In the genomic region with DNA sequence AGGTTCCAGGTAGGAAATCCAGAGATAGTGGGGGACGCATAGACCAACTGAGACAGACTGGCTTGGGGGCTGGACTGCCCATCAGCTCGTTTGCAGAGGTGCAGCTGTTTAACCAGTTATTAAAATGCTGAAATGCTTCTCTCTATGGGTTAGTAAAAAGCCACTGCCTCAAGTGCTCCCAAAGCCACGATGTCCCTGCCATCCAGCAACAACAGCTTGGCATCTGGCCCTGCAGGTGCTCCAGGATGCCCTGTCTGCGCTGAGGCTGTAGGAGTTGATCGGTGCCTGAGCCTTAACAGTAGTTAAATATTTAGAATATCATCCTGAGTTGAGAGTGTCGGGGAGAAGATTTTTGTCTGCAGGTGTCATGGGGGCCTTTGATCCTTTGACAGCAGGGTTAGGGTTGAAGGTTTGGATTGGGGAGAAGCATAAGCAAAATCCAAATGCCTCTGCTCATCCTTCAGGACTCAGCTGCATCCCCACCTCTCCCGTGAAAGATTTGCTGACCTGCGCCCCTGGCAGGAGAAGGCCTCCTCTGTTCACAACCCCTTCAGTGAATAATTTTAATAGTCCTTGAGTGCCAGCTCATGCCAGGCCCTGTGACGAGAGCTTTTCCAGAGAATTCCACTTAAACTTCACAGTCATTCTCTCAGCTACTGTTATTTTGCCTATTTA, we compare ENCODE assay signal across 15 cellular contexts.
"Had no signal": no experiment of that assay in that cellular context is flagged by ENCODE, and none has a peak within 500 bp of the region (broad histone marks: within the 10 kb centered on the region; RNA-seq: fewer than 3 reads in every experiment).

No MANE protein-coding gene starts in this region.

- H3K27me3 ChIP-seq: neural progenitor cell, ovary had no signal

- H3K9me3 ChIP-seq: ovary had no signal

- H3K4me3 Mint-ChIP-seq: activated CD4-positive, alpha-beta memory T cell treated with anti-CD3 and anti-CD28 coated beads for 36 hours; activated CD4-positive, alpha-beta T cell treated with anti-CD3 and anti-CD28 coated beads for 36 hours; activated T-cell treated with anti-CD3 and anti-CD28 coated beads, Interleukin-2, amount 50 U/mL, for 4 hours; neural progenitor cell; stimulated activated naive CD8-positive, alpha-beta T cell treated with anti-CD3 and anti-CD28 coated beads, Interleukin-15, Interleukin-2, amounts not matched to agents 100 ng/mL and 50 ng/mL, for 24 hours had no signal

- H3K4me1 Mint-ChIP-seq: activated CD4-positive, alpha-beta T cell treated with anti-CD3 and anti-CD28 coated beads for 36 hours had no signal

- H3K36me3 ChIP-seq: neural progenitor cell, ovary, WERI-Rb-1 had no signal

- H3K27ac Mint-ChIP-seq: activated CD4-positive, alpha-beta memory T cell treated with anti-CD3 and anti-CD28 coated beads for 36 hours; activated CD4-positive, alpha-beta T cell treated with anti-CD3 and anti-CD28 coated beads for 36 hours; activated naive CD4-positive, alpha-beta T cell treated with anti-CD3 and anti-CD28 coated beads, Interleukin-2, amount 50 U/mL, for 72 hours had no signal

- H3K9me3 Mint-ChIP-seq: activated CD4-positive, alpha-beta memory T cell treated with anti-CD3 and anti-CD28 coated beads for 36 hours; activated naive CD4-positive, alpha-beta T cell treated with anti-CD3 and anti-CD28 coated beads, Interleukin-2, amount 50 U/mL, for 72 hours; activated T-cell treated with anti-CD3 and anti-CD28 coated beads, Interleukin-2, amount 50 U/mL, for 4 hours; neural progenitor cell; stimulated activated naive CD8-positive, alpha-beta T cell treated with anti-CD3 and anti-CD28 coated beads, Interleukin-15, Interleukin-2, amounts not matched to agents 100 ng/mL and 50 ng/mL, for 24 hours had no signal

- H3K4me3 ChIP-seq: dorsolateral prefrontal cortex, neural progenitor cell, ovary had no signal

- H3K27me3 Mint-ChIP-seq: activated CD4-positive, alpha-beta memory T cell treated with anti-CD3 and anti-CD28 coated beads for 36 hours; activated CD4-positive, alpha-beta T cell treated with anti-CD3 and anti-CD28 coated beads for 36 hours; stimulated activated naive CD8-positive, alpha-beta T cell treated with anti-CD3 and anti-CD28 coated beads, Interleukin-15, Interleukin-2, amounts not matched to agents 100 ng/mL and 50 ng/mL, for 24 hours had no signal

- H3K36me3 Mint-ChIP-seq: activated CD4-positive, alpha-beta memory T cell treated with anti-CD3 and anti-CD28 coated beads for 36 hours; activated naive CD4-positive, alpha-beta T cell treated with anti-CD3 and anti-CD28 coated beads, Interleukin-2, amount 50 U/mL, for 72 hours; neural progenitor cell had no signal

- H3K27ac ChIP-seq: dorsolateral prefrontal cortex, neural progenitor cell, ovary, WERI-Rb-1 had no signal

- DNase-seq: activated CD4-positive, alpha-beta memory T cell treated with anti-CD3 and anti-CD28 coated beads for 36 hours; activated CD4-positive, alpha-beta T cell treated with anti-CD3 and anti-CD28 coated beads for 36 hours; activated gamma-delta T cell; activated T-cell treated with anti-CD3 and anti-CD28 coated beads, Interleukin-2, amount 50 U/mL, for 4 hours; amniotic stem cell; dorsolateral prefrontal cortex; erythroblast; midbrain; ovary; WERI-Rb-1 had no signal

- ATAC-seq: activated CD4-positive, alpha-beta T cell treated with anti-CD3 and anti-CD28 coated beads for 36 hours; activated naive CD4-positive, alpha-beta T cell treated with anti-CD3 and anti-CD28 coated beads, Interleukin-2, amount 50 U/mL, for 72 hours; activated T-cell treated with anti-CD3 and anti-CD28 coated beads, Interleukin-2, amount 50 U/mL, for 4 hours; left lobe of liver; sciatic nerve had no signal

- H3K9ac ChIP-seq: neural progenitor cell had no signal
